22 cellular contexts compared by ENCODE assay signal in genomic region chr12:12885060-12885792, GRCh38. TPM values are rescaled to one million over a fixed set of nuclear protein-coding genes. Genes with fewer than 3 reads are reported as not detected.
A peak's percentile ranks its signal among the peaks of the same experiment; 100 is the strongest.
DNase-seq lines count a peak whose midpoint lies in the region; ATAC-seq and TF ChIP-seq lines count a peak whose summit lies in the region.
"Had no signal": no experiment of that assay in that cellular context is flagged by ENCODE, and none has a peak within 500 bp of the region (broad histone marks: within the 10 kb centered on the region; RNA-seq: fewer than 3 reads in every experiment).

No MANE protein-coding gene starts in this region.

- DNase-seq in NCI-H1417 (lab: John Stamatoyannopoulos, UW) (peak in 2 of 3 experiments; percentile 12 to 75), NCI-H1417 treated with DMSO at 0.1 percent for 48 hours (lab: John Stamatoyannopoulos, UW) (no peak), NCI-H526 treated with DMSO at 0.1 percent for 48 hours (lab: John Stamatoyannopoulos, UW) (peak; percentile 22), hepatocyte (ENCODE audit: low spot score) (peak; percentile 64), smooth muscle cell (lab: John Stamatoyannopoulos, UW; ENCODE audit: unreplicated experiment) (no peak), RKO (ENCODE audit: low spot score) (no peak)
- DNase-seq: 8988T; activated CD4-positive, alpha-beta T cell treated with anti-CD3 and anti-CD28 coated beads for 48 hours; activated effector memory CD4-positive, alpha-beta T cell treated with Interleukin-2 at 50 U/mL for 16 hours; cerebellar nuclear complex; DMS153; effector memory CD8-positive, alpha-beta T cell; heart right ventricle; midbrain; NCI-H2171 treated with DMSO at 0.1 percent for 48 hours; RPMI8226 had no signal

- H3K79me2 ChIP-seq in hepatocyte (no peaks in the 10 kb centered on the region), smooth muscle cell (ENCODE audit: low read depth) (no peaks in the 10 kb centered on the region)

- H3F3A ChIP-seq in smooth muscle cell (ENCODE audit: low read depth), result no peaks in the 10 kb centered on the region

- H4K20me1 ChIP-seq in hepatocyte (ENCODE audit: insufficient read depth, poor library complexity, severe bottlenecking) (no peaks in the 10 kb centered on the region), smooth muscle cell (ENCODE audit: low read depth) (no peaks in the 10 kb centered on the region)
- H4K20me1 ChIP-seq: BLaER1 had no signal

- H2AFZ ChIP-seq in hepatocyte (no peak overlapping the region), smooth muscle cell (ENCODE audit: low read depth) (no peak overlapping the region)

- H3K9me3 ChIP-seq in hepatocyte (ENCODE audit: low read depth), result no peaks in the 10 kb centered on the region
- no peaks in the 10 kb centered on the region for H3K9me3 ChIP-seq in smooth muscle cell (replicated peaks; ENCODE audit: low read depth)
- H3K9me3 ChIP-seq: BLaER1, heart right ventricle, thoracic aorta had no signal

- H3K27ac ChIP-seq in hepatocyte (peak overlapping the region; percentile 79), smooth muscle cell (ENCODE audit: low read depth) (peak overlapping the region; percentile 3)
- H3K27ac ChIP-seq: BLaER1, heart right ventricle, thoracic aorta had no signal

- no peaks in the 10 kb centered on the region for H3K36me3 ChIP-seq in hepatocyte (replicated peaks; ENCODE audit: insufficient read depth, low read depth)
- H3K36me3 ChIP-seq in smooth muscle cell (ENCODE audit: low read depth), result no peaks in the 10 kb centered on the region
- H3K36me3 ChIP-seq: BLaER1, heart right ventricle, thoracic aorta had no signal

- no peak for ATAC-seq in HG03175 (IDR thresholded peaks at IDR 0.05; ENCODE audit: unreplicated experiment)
- ATAC-seq in GM18909 (IDR thresholded peaks at IDR 0.05; ENCODE audit: poor library complexity, unreplicated experiment), result no peak
- ATAC-seq: effector memory CD8-positive, alpha-beta T cell; heart right ventricle; stimulated activated memory B cell treated with anti-CD40 and anti-IgM and Interleukin-4, amounts not matched to agents 10 μg/mL and 1 μg/mL and 100 μg/mL, for 72 hours had no signal

- TF ChIP-seq CTCF in hepatocyte (IDR thresholded peaks at IDR 0.05; ENCODE audit: poor library complexity) (no peak), smooth muscle cell (IDR thresholded peaks at IDR 0.05; ENCODE audit: borderline replicate concordance, insufficient read depth, poor library complexity, severe bottlenecking) (no peak)

- no peaks in the 10 kb centered on the region for H3K27me3 ChIP-seq in hepatocyte
- no peaks in the 10 kb centered on the region for H3K27me3 ChIP-seq in smooth muscle cell (ENCODE audit: low read depth)

- no peaks in the 10 kb centered on the region for H3K9me2 ChIP-seq in hepatocyte (replicated peaks; ENCODE audit: insufficient read depth)

- H3K9ac ChIP-seq in smooth muscle cell (ENCODE audit: low read depth), result no peak overlapping the region
- H3K9ac ChIP-seq: BLaER1 had no signal

- no peak overlapping the region for H3K4me3 ChIP-seq in hepatocyte
- no peak overlapping the region for H3K4me3 ChIP-seq in smooth muscle cell
- H3K4me3 ChIP-seq: BLaER1, heart right ventricle, thoracic aorta had no signal

- 27% methylated on average over 14 of the region's 14 CpGs for WGBS in hepatocyte (ENCODE audit: low lambda C conversion rate, missing lambda C conversion rate)
- WGBS in smooth muscle cell (ENCODE audit: low lambda C conversion rate), result 31% methylated on average over 14 of the region's 14 CpGs

- H3K4me2 ChIP-seq in hepatocyte, result no peak overlapping the region
- H3K4me2 ChIP-seq in smooth muscle cell, result no peak overlapping the region
- H3K4me2 ChIP-seq: BLaER1 had no signal

- H3K4me1 ChIP-seq in hepatocyte (ENCODE audit: insufficient read depth) (peaks cover 26% of the 10 kb centered on the region), smooth muscle cell (ENCODE audit: low read depth) (no peaks in the 10 kb centered on the region)

RNA-seq across cellular contexts. Expression of gene GPRC5A, which starts 6.1 kb away (rescaled TPM):
- total RNA-seq in hepatocyte (49.8 and 60.2 TPM in 2 replicates), smooth muscle cell (39.2 and 47.5 TPM in 2 replicates)
- polyA plus RNA-seq in hepatocyte (80.4 and 97.0 TPM in 2 replicates), smooth muscle cell (13.6 and 79.1 TPM in 2 replicates)
- total RNA-seq: neural crest cell had no signal

Comparison
In these comparisons a context has a peak if more than half of its experiments do, and no peak if none do; other contexts are left out.
1. DNase-seq: peak in NCI-H1417 (2 of 3), NCI-H526 treated with DMSO at 0.1 percent for 48 hours (single experiment) and hepatocyte (single experiment); none in NCI-H1417 treated with DMSO at 0.1 percent for 48 hours (single experiment), smooth muscle cell (single experiment) and RKO (single experiment).